In the genomic region with DNA sequence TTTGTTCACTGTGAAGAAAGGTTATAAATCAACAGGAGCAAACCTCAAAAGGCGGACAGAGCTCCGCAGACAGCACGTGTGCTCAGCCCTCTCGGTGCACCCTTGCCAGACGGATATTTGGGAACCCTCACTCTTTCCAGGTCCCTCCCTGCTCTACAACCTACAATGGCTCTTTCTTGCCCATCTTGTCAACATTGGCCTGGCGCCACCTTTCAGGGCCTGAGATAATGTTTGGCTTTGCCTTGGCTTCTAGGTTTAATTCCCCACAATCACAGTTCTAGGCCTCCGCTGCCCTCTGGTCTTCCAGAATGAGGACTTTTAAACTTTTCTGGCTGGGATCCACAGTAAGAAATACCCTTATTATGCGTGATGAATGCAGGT, we compare ENCODE assay signal across 1 cellular context.
TF ChIP-seq lines count a peak whose summit lies in the region.

No MANE protein-coding gene starts in this region.

TF ChIP-seq in GM23338, 12 proteins besides CTCF, POLR2A, EP300 and RAD21:
- TF ChIP-seq POLR2AphosphoS5 (IDR thresholded peaks at IDR 0.05; ENCODE audit: low read depth) (no peak), REST (IDR thresholded peaks at IDR 0.05; ENCODE audit: unreplicated experiment) (no peak), EZH2phosphoT487 (IDR thresholded peaks at IDR 0.05; ENCODE audit: unreplicated experiment) (no peak), ZNF462 (CRISPR knock-in tag; IDR thresholded peaks at IDR 0.05) (no peak), EZH2 (IDR thresholded peaks at IDR 0.05; ENCODE audit: low read depth, unreplicated experiment) (no peak), ZNF114 (CRISPR knock-in tag; IDR thresholded peaks at IDR 0.05) (no peak), JUNB (IDR thresholded peaks at IDR 0.05; ENCODE audit: unreplicated experiment) (no peak), CREB1 (CRISPR knock-in tag; IDR thresholded peaks at IDR 0.05; ENCODE audit: low read depth) (no peak), STAT1 (IDR thresholded peaks at IDR 0.05; ENCODE audit: unreplicated experiment) (no peak), NANOG (IDR thresholded peaks at IDR 0.05; ENCODE audit: borderline replicate concordance) (no peak), ZNF331 (CRISPR knock-in tag; IDR thresholded peaks at IDR 0.05; ENCODE audit: low read depth) (no peak)
- TF ChIP-seq, protein P1, sequence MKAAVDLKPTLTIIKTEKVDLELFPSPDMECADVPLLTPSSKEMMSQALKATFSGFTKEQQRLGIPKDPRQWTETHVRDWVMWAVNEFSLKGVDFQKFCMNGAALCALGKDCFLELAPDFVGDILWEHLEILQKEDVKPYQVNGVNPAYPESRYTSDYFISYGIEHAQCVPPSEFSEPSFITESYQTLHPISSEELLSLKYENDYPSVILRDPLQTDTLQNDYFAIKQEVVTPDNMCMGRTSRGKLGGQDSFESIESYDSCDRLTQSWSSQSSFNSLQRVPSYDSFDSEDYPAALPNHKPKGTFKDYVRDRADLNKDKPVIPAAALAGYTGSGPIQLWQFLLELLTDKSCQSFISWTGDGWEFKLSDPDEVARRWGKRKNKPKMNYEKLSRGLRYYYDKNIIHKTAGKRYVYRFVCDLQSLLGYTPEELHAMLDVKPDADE (IDR thresholded peaks at IDR 0.05): no peak
